ENCODE assay signal across 9 cellular contexts in genomic region chr5:178232920-178233429, GRCh38. TPM values are rescaled to one million over a fixed set of nuclear protein-coding genes. Genes with fewer than 3 reads are reported as not detected.
A peak's percentile ranks its signal among the peaks of the same experiment; 100 is the strongest.
DNase-seq lines count a peak whose midpoint lies in the region; ATAC-seq and TF ChIP-seq lines count a peak whose summit lies in the region.
"Had no signal": no experiment of that assay in that cellular context is flagged by ENCODE, and none has a peak within 500 bp of the region (broad histone marks: within the 10 kb centered on the region; RNA-seq: fewer than 3 reads in every experiment).

No MANE protein-coding gene starts in this region.

- WGBS in esophagus muscularis mucosa = 70% methylated on average over 8 of the region's 11 CpGs

- H3K36me3 ChIP-seq in OCI-LY7 (ENCODE audit: insufficient read depth, low read length) = peaks cover 41% of the 10 kb centered on the region
- peaks cover 16 to 33% (median 27%) of the 10 kb centered on the region in 4 donors for H3K36me3 ChIP-seq in esophagus muscularis mucosa

- no peaks in the 10 kb centered on the region for H3K9me2 ChIP-seq in OCI-LY7 (ENCODE audit: insufficient read depth, low read length)

- BruUV-seq in OCI-LY7 (replicated peaks; lab: Mats Ljungman, UMichigan) = TSS peak; percentile 73

- H4K20me1 ChIP-seq in OCI-LY7 (ENCODE audit: insufficient read depth, low read length) = peaks cover 9% of the 10 kb centered on the region; the same call in 1 of the 2 replicates

- peak overlapping the region; percentile 63; the same call in 1 of the 2 replicates for H2AFZ ChIP-seq in OCI-LY7 (ENCODE audit: low read length)

- H3K9me3 ChIP-seq in OCI-LY7 (ENCODE audit: low read length) = no peaks in the 10 kb centered on the region
- no peaks in the 10 kb centered on the region for H3K9me3 ChIP-seq in esophagus muscularis mucosa

- H3K4me1 ChIP-seq in OCI-LY7 (ENCODE audit: insufficient read depth, low read length, poor library complexity, severe bottlenecking) (peaks cover 33% of the 10 kb centered on the region), esophagus muscularis mucosa (peaks cover 32 to 58% (median 43%) of the 10 kb centered on the region in 4 donors)

- DNase-seq in OCI-LY7 (ENCODE audit: low spot score) (no peak), esophagus muscularis mucosa (ENCODE audit: extremely low spot score) (no peak), retinal pigment epithelial cell (ENCODE audit: low read depth) (no peak), OCI-M2 (lab: John Stamatoyannopoulos, UW; ENCODE audit: unreplicated experiment) (no peak), middle frontal gyrus (ENCODE audit: extremely low spot score, low spot score) (no peak), NCI-H1105 (lab: John Stamatoyannopoulos, UW) (no peak)

- H3K4me3 ChIP-seq in OCI-LY7 (ENCODE audit: low read depth, low read length, poor library complexity, severe bottlenecking) (peak overlapping the region; percentile 98), esophagus muscularis mucosa (peak overlapping the region; percentile 89 to 95 (median 92)), retinal pigment epithelial cell (ENCODE audit: low read length) (peak overlapping the region; percentile 69)

- peaks cover 29% of the 10 kb centered on the region for H3K79me2 ChIP-seq in OCI-LY7 (ENCODE audit: insufficient read depth, low read depth, low read length)

- no peaks in the 10 kb centered on the region for H3K27me3 ChIP-seq in esophagus muscularis mucosa

- intact Hi-C loops in OCI-LY7 (cut with micrococcal nuclease; ENCODE audit: unreplicated experiment) = loop anchor here (2.0 to 10.0 kb wide), 2 partner anchors 28 to 392 kb away; partner anchors contain the start of genes CLK4 and HNRNPAB
- intact Hi-C loops in esophagus muscularis mucosa (cut with DNase I) = loop anchor here (2.0 kb wide), 1 partner anchor 28 kb away; the partner anchor contains the start of gene HNRNPAB

- H3K27ac ChIP-seq in OCI-LY7 (ENCODE audit: low read depth, low read length, poor library complexity, severe bottlenecking) (peak overlapping the region; percentile 71), esophagus muscularis mucosa (replicated peaks in 1 of 4) (peak overlapping the region; percentile 94 to 99 (median 97))

- no peak for TF ChIP-seq EP300 in esophagus muscularis mucosa (IDR thresholded peaks at IDR 0.05)

- POLR2A ChIA-PET in OCI-LY7 (lab: Charles Lee) = interaction anchor here (0.7 to 1.2 kb wide), 3 partner anchors 17 to 230 kb away, joined by 3 to 7 read pairs (median 3); no protein-coding TSS in a partner anchor

- CTCF ChIA-PET in OCI-LY7 (lab: Charles Lee; ENCODE audit: unreplicated experiment) = no interaction called here

- H3K4me2 ChIP-seq in OCI-LY7 (ENCODE audit: low read length) = peak overlapping the region; percentile 98

- TF ChIP-seq CTCF in OCI-LY7 (conservative IDR thresholded peaks at IDR 0.05; ENCODE audit: low read length) = no peak
- TF ChIP-seq CTCF in esophagus muscularis mucosa (IDR thresholded peaks at IDR 0.05) = no peak
- no peak for TF ChIP-seq CTCF in retinal pigment epithelial cell (conservative IDR thresholded peaks at IDR 0.05; ENCODE audit: low read depth, low read length)

- ATAC-seq in GM18519 (IDR thresholded peaks at IDR 0.05; ENCODE audit: low FRiP score, unreplicated experiment) (peak; percentile 13), HG03520 (IDR thresholded peaks at IDR 0.05; ENCODE audit: unreplicated experiment) (no peak)

- TF ChIP-seq POLR2A in esophagus muscularis mucosa (IDR thresholded peaks at IDR 0.05; ENCODE audit: low read depth) = no peak

RNA-seq across cellular contexts. Expression of gene PHYKPL, which starts 0.4 kb away (rescaled TPM):
- total RNA-seq in OCI-LY7 (2014; rRNA removed; shearing (Covaris generic)) = 69.7 and 86.3 TPM in 2 replicates
- total RNA-seq in OCI-LY7 (2022) = 139 and 146 TPM in 2 replicates
- total RNA-seq in esophagus muscularis mucosa = 10 to 100 TPM; 27.4 to 45.1 (median 37.5) TPM

RNA-seq across cellular contexts. Expression of gene HNRNPAB, which starts 28.6 kb away (rescaled TPM):
- 146 and 184 TPM in 2 replicates for total RNA-seq in OCI-LY7 (2014; rRNA removed; shearing (Covaris generic))
- total RNA-seq in OCI-LY7 (2022) (326 and 350 TPM in 2 replicates), esophagus muscularis mucosa (100 to 1,000 TPM in 3 of 4 donors, 10 to 100 TPM in 1; 98.4 to 135 (median 104) TPM)

RNA-seq across cellular contexts. Expression of gene GMCL2, which starts 45.8 kb away (rescaled TPM):
- total RNA-seq in OCI-LY7 (2014; rRNA removed; shearing (Covaris generic)) = not detected in 2 replicates
- total RNA-seq in OCI-LY7 (2022) (not detected in 2 replicates), esophagus muscularis mucosa (not detected)
- total RNA-seq: NCI-H460 had no signal
